In the genomic region with DNA sequence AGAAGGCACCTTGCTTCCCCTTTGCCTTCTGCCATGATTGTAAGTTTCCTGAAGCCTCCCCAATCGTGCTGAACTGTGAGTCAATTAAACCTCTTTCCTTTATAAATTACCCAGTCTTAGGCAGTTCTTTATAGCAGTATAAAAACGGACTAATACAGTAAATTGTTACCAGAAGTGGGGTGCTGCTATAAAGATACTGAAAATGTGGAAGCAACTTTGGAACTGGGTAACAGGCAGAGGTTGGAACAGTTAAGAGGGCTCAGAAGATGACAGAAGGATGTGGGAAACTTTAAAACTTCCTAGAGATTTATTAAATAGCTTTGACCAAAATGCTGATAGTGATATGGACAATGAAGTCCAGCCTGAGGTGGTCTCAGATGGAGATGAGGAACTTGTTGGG, we compare ENCODE assay signal across 2 cellular contexts. TPM values are rescaled to one million over a fixed set of nuclear protein-coding genes. Genes with fewer than 3 reads are reported as not detected.
"Had no signal": no experiment of that assay in that cellular context is flagged by ENCODE, and none has a peak within 500 bp of the region (broad histone marks: within the 10 kb centered on the region; RNA-seq: fewer than 3 reads in every experiment).

No MANE protein-coding gene starts in this region.

RNA-seq across cellular contexts. Expression of gene CYP27C1, which starts 17.7 kb away (rescaled TPM):
- total RNA-seq: MCF 10A, NCI-H460 had no signal
